19 cellular contexts compared by ENCODE assay signal in the genomic region with DNA sequence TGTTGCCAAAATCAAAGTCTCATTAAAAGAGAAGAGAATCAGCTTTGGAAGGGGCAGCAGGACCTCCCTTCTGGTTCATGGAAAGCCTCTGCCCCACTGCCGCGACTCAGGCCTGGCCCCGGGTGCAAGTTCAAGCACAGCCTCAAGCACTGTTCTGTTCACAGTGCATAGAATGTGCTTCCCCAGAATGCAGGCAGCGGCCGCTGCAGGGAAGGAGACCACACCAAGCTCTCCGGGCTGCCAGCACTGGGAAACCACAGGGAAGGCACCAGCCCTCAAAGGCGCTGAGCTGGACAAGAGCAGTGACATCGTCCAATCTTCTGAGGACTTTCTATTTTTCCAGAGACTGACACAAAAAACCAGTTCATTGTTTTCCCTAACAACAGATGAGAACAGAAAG. TPM values are rescaled to one million over a fixed set of nuclear protein-coding genes. Genes with fewer than 3 reads are reported as not detected.
DNase-seq lines count a peak whose midpoint lies in the region; ATAC-seq, FAIRE-seq and TF ChIP-seq lines count a peak whose summit lies in the region.
"Had no signal": no experiment of that assay in that cellular context is flagged by ENCODE, and none has a peak within 500 bp of the region (broad histone marks: within the 10 kb centered on the region; RNA-seq: fewer than 3 reads in every experiment).

No MANE protein-coding gene starts in this region.

- no peak for TF ChIP-seq POLR2A in H54 (IDR thresholded peaks at IDR 0.05; ENCODE audit: low read depth, low read length)

- peaks cover 23% of the 10 kb centered on the region for H3K4me1 ChIP-seq in mesenchymal stem cell (ENCODE audit: control insufficient read depth, insufficient read depth, low read depth, low read length)
- peaks cover 2 to 3% of the 10 kb centered on the region in 2 experiments for H3K4me1 ChIP-seq in trophoblast cell (ENCODE audit: control insufficient read depth in 1 of 2, insufficient read depth in 2 of 2, low read length in 2 of 2)
- H3K4me1 ChIP-seq: BE2C had no signal

- peak overlapping the region; percentile 82 for H3K27ac Mint-ChIP-seq in T-helper 17 cell

- no peaks in the 10 kb centered on the region for H3K27me3 Mint-ChIP-seq in T-helper 17 cell
- H3K27me3 Mint-ChIP-seq: CD4-positive, alpha-beta memory T cell had no signal

- no peak overlapping the region for H4K12ac ChIP-seq in trophoblast cell (ENCODE audit: low read depth, low read length)

- peak overlapping the region in 1 of 2 experiments; percentile 39 for H2BK12ac ChIP-seq in mesenchymal stem cell (ENCODE audit: low read length in 2 of 2)
- H2BK12ac ChIP-seq in trophoblast cell (ENCODE audit: low read length), result peak overlapping the region; percentile 6

- ATAC-seq in T-helper 17 cell (no peak), esophagus mucosa (no peak)
- ATAC-seq: GM12878 had no signal

- H3K79me1 ChIP-seq in mesenchymal stem cell (replicated peaks; ENCODE audit: low read length, poor library complexity, severe bottlenecking) (peaks cover 3% of the 10 kb centered on the region), trophoblast cell (ENCODE audit: low read length) (peaks cover 13% of the 10 kb centered on the region)

- H3K36me3 Mint-ChIP-seq in T-helper 17 cell (ENCODE audit: low read depth), result no peaks in the 10 kb centered on the region
- H3K36me3 Mint-ChIP-seq: CD4-positive, alpha-beta memory T cell had no signal

- H3K9me3 ChIP-seq in T-helper 17 cell (ENCODE audit: control insufficient read depth, low read length, poor library complexity, severe bottlenecking), result no peaks in the 10 kb centered on the region
- no peaks in the 10 kb centered on the region for H3K9me3 ChIP-seq in mesenchymal stem cell (ENCODE audit: control insufficient read depth, low read length)
- H3K9me3 ChIP-seq in trophoblast cell (ENCODE audit: insufficient read depth, low read depth, low read length), result peaks cover 4% of the 10 kb centered on the region
- H3K9me3 ChIP-seq: BE2C had no signal

- 97% methylated on average over 8 of the region's 8 CpGs for WGBS in mesenchymal stem cell
- no CpG with 5 or more reads among the region's 8 CpGs for WGBS in trophoblast cell (ENCODE audit: extremely low coverage, insufficient coverage, insufficient read length)

- H3K23ac ChIP-seq in mesenchymal stem cell (ENCODE audit: low read length in 2 of 2), result no peak overlapping the region
- no peak overlapping the region for H3K23ac ChIP-seq in trophoblast cell (ENCODE audit: low read length)

- H4K8ac ChIP-seq in mesenchymal stem cell (ENCODE audit: low read length), result no peak overlapping the region
- H4K8ac ChIP-seq in trophoblast cell (ENCODE audit: low read depth, low read length), result no peak overlapping the region

- no peak overlapping the region for H2BK5ac ChIP-seq in mesenchymal stem cell (ENCODE audit: low read depth, low read length, poor library complexity, severe bottlenecking)
- no peak overlapping the region for H2BK5ac ChIP-seq in trophoblast cell (ENCODE audit: low read depth, low read length, poor library complexity)

- H3K36me3 ChIP-seq in mesenchymal stem cell (ENCODE audit: control insufficient read depth in 1 of 2, insufficient read depth in 2 of 2, low read depth in 1 of 2, low read length in 2 of 2), result no peaks in the 10 kb centered on the region
- H3K36me3 ChIP-seq in trophoblast cell (ENCODE audit: control insufficient read depth in 1 of 2, insufficient read depth in 2 of 2, low read length in 2 of 2), result peaks cover 0 to 2% of the 10 kb centered on the region in 2 experiments
- H3K36me3 ChIP-seq: BE2C had no signal

- H2AK5ac ChIP-seq in mesenchymal stem cell (ENCODE audit: low read length, severe bottlenecking), result peak overlapping the region; percentile 77
- no peak overlapping the region for H2AK5ac ChIP-seq in trophoblast cell (ENCODE audit: low read length)

- no peak overlapping the region for H4K91ac ChIP-seq in mesenchymal stem cell (ENCODE audit: low read length)
- H4K91ac ChIP-seq in trophoblast cell (ENCODE audit: low read depth, low read length), result peak overlapping the region; percentile 8

- no peaks in the 10 kb centered on the region for H3K27me3 ChIP-seq in mesenchymal stem cell (ENCODE audit: control insufficient read depth in 1 of 2, insufficient read depth in 1 of 2, low read length in 2 of 2)
- H3K27me3 ChIP-seq in trophoblast cell (ENCODE audit: insufficient read depth, low read length), result no peaks in the 10 kb centered on the region
- H3K27me3 ChIP-seq: BE2C had no signal

- H2BK120ac ChIP-seq in mesenchymal stem cell (ENCODE audit: low read depth, low read length) (no peak overlapping the region), trophoblast cell (ENCODE audit: insufficient read depth, low read length, poor library complexity) (peak overlapping the region; percentile 8)

- peaks cover 2% of the 10 kb centered on the region for H3K79me2 ChIP-seq in trophoblast cell (ENCODE audit: control insufficient read depth, insufficient read depth, low read length, poor library complexity)

- no peak for FAIRE-seq in H54 (lab: Jason Lieb, UNC)
- FAIRE-seq: A204.1, GM12878 had no signal

- H3K18ac ChIP-seq in mesenchymal stem cell (ENCODE audit: low read depth in 1 of 2, low read length in 2 of 2) (no peak overlapping the region), trophoblast cell (ENCODE audit: low read length) (peak overlapping the region; percentile 8)

- H3K4me2 ChIP-seq in mesenchymal stem cell (ENCODE audit: low read length, poor library complexity, severe bottlenecking) (no peak overlapping the region), trophoblast cell (ENCODE audit: low read length) (no peak overlapping the region)

- no peak overlapping the region for H3K27ac ChIP-seq in mesenchymal stem cell (ENCODE audit: low read length, poor library complexity, severe bottlenecking)
- H3K27ac ChIP-seq in trophoblast cell (ENCODE audit: low read depth, low read length), result peak overlapping the region; percentile 26
- H3K27ac ChIP-seq: GM23248 had no signal

- H3K14ac ChIP-seq in mesenchymal stem cell (ENCODE audit: low read length in 2 of 2), result no peak overlapping the region
- peak overlapping the region; percentile 29 for H3K14ac ChIP-seq in trophoblast cell (ENCODE audit: low read length)

- H3K9ac ChIP-seq in mesenchymal stem cell (ENCODE audit: low read length), result no peak overlapping the region
- H3K9ac ChIP-seq in trophoblast cell (ENCODE audit: low read length), result no peak overlapping the region
- H3K9ac ChIP-seq: GM23248 had no signal

- H2AFZ ChIP-seq in mesenchymal stem cell (ENCODE audit: low read depth, low read length) (no peak overlapping the region), trophoblast cell (ENCODE audit: insufficient read depth, low read length, poor library complexity) (no peak overlapping the region)
- H2AFZ ChIP-seq: GM23248 had no signal

- no peak for DNase-seq in T-helper 17 cell
- no peak for DNase-seq in mesenchymal stem cell
- no peak for DNase-seq in trophoblast cell
- DNase-seq in HPDE6-E6E7 (ENCODE audit: extremely low spot score), result no peak
- no peak for DNase-seq in H54 (ENCODE audit: insufficient read length, low spot score)
- DNase-seq: ACHN; BE2C; C1 segment of cervical spinal cord; CD4-positive, alpha-beta memory T cell; COR-L47; DMS 273 treated with DMSO at 0.1 percent for 48 hours; DMS53; DND-41; EL; GM23248; HCEC 1CT had no signal

- H3K4me3 Mint-ChIP-seq in T-helper 17 cell, result no peak overlapping the region
- H3K4me3 Mint-ChIP-seq: CD4-positive, alpha-beta memory T cell had no signal

- no peak overlapping the region for H2BK15ac ChIP-seq in mesenchymal stem cell (ENCODE audit: low read depth, poor library complexity, severe bottlenecking)

- H3K4me3 ChIP-seq in mesenchymal stem cell (ENCODE audit: insufficient read depth in 1 of 2, low read depth in 1 of 2, low read length in 2 of 2), result no peak overlapping the region
- H3K4me3 ChIP-seq in trophoblast cell (ENCODE audit: low read depth, low read length), result no peak overlapping the region
- H3K4me3 ChIP-seq: GM12878, GM23248 had no signal

- no peak overlapping the region for H3K4ac ChIP-seq in mesenchymal stem cell (ENCODE audit: low read depth in 1 of 2, low read length in 2 of 2)
- no peak overlapping the region for H3K4ac ChIP-seq in trophoblast cell (ENCODE audit: low read depth, low read length)

- peaks cover 16% of the 10 kb centered on the region for H3K4me1 Mint-ChIP-seq in T-helper 17 cell

RNA-seq across cellular contexts. Expression of a gene that starts 55.5 kb away (rescaled TPM):
- 10 to 100 TPM; 17.1 to 18.1 TPM for total RNA-seq in T-helper 17 cell
- 5.0 TPM for polyA plus RNA-seq in mesenchymal stem cell (2013, experiment 1 of 2)
- polyA plus RNA-seq in mesenchymal stem cell (2013, experiment 2 of 2), result 4.7 TPM
- polyA plus RNA-seq in trophoblast cell (2013), result 5.5 and 6.0 TPM in 2 replicates
- total RNA-seq in esophagus mucosa, result 30.1 TPM
